ENCODE assay signal across 9 cellular contexts in the genomic region with DNA sequence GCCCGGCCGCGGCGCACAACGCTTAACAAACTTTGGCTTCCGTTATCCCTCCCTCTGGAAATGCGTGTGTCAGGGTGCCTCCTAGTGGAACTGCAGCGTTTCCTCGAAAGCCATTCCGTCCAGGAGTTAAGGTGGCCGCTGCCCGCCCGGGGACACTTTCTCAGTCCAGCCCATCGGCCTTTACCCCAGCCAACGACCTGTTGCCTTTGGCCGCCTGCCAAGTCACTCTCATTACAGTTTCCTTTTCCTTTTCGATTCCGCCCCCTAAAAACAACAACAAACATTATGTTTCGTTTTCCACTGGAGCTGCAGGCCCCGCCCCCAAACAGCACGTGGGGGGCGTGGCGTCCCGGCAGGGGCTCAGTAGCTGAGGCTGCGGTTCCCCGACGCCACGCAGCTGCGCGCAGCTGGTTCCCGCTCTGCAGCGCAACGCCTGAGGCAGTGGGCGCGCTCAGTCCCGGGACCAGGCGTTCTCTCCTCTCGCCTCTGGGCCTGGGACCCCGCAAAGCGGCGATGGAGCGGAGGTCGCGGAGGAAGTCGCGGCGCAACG. TPM values are rescaled to one million over a fixed set of nuclear protein-coding genes. Genes with fewer than 3 reads are reported as not detected.
A peak's percentile ranks its signal among the peaks of the same experiment; 100 is the strongest.
DNase-seq lines count a peak whose midpoint lies in the region; ATAC-seq, FAIRE-seq and TF ChIP-seq lines count a peak whose summit lies in the region.
"Had no signal": no experiment of that assay in that cellular context is flagged by ENCODE, and none has a peak within 500 bp of the region (broad histone marks: within the 10 kb centered on the region; RNA-seq: fewer than 3 reads in every experiment).

A gene (plus strand): TSS at position 363 of the 550 bp plus-strand sequence. CDS start 151 bp downstream, at position 514.

- no peaks in the 10 kb centered on the region for H3K79me2 ChIP-seq in HepG2 (ENCODE audit: insufficient read depth, low read length)

- BruUV-seq in HepG2 (replicated peaks; lab: Mats Ljungman, UMichigan): no TSS peak

- WGBS in HepG2 (ENCODE audit: low lambda C conversion rate): 15% methylated on average over 28 of the region's 48 CpGs

- H3K4me1 Mint-ChIP-seq in activated CD4-positive, alpha-beta T cell treated with anti-CD3 and anti-CD28 coated beads, Interleukin-2, amount 10 ng/mL, durations not matched to agents 7 days and 5 days: peaks cover 51% of the 10 kb centered on the region

- peak within 1 kb of the TSS; percentile 99 for H3K4me3 Mint-ChIP-seq in activated CD4-positive, alpha-beta T cell treated with anti-CD3 and anti-CD28 coated beads, Interleukin-2, amount 10 ng/mL, durations not matched to agents 7 days and 5 days

- peaks cover 6% of the 10 kb centered on the region for H3K9me3 Mint-ChIP-seq in activated CD4-positive, alpha-beta T cell treated with anti-CD3 and anti-CD28 coated beads, Interleukin-2, amount 10 ng/mL, durations not matched to agents 7 days and 5 days

- H3K4me2 ChIP-seq in HepG2 (ENCODE audit: low read depth, low read length): peak within 1 kb of the TSS; percentile 66

- H3K9ac ChIP-seq in HepG2 (ENCODE audit: insufficient read depth, low read depth, low read length): no peak within 1 kb of the TSS

- intact Hi-C loops in HepG2 (cut with micrococcal nuclease; ENCODE audit: unreplicated experiment): loop anchor here (1.0 to 5.0 kb wide), 3 partner anchors 58 to 240 kb away; a partner anchor contains a TSS

- H3K36me3 ChIP-seq in HepG2 (replicated peaks in 1 of 2; ENCODE audit: control insufficient read depth in 1 of 2, insufficient read depth in 2 of 2, low read length in 2 of 2): no peaks in the 10 kb centered on the region

- DNase-seq in AG08396 (ENCODE audit: low spot score): peak; percentile 90
- peak; percentile 88 for DNase-seq in NCI-H510A (lab: John Stamatoyannopoulos, UW)
- peak; percentile 95 for DNase-seq in activated CD4-positive, alpha-beta T cell treated with anti-CD3 and anti-CD28 coated beads, Interleukin-2, amount 10 ng/mL, durations not matched to agents 7 days and 5 days
- peak; percentile 95 to 97 for DNase-seq in dermis microvascular lymphatic vessel endothelial cell (ENCODE audit: low read depth in 2 of 2)
- peak; percentile 74 for DNase-seq in HepG2 (ENCODE audit: low spot score)
- DNase-seq in stimulated activated CD4-positive, alpha-beta T cell treated with anti-CD3 and anti-CD28 coated beads, Interleukin-2, amount 100 ng/mL, for 48 hours: peak; percentile 79 to 80

- no peak within 1 kb of the TSS for H2AFZ ChIP-seq in HepG2 (ENCODE audit: low read length)

- H4K20me1 ChIP-seq in HepG2 (ENCODE audit: insufficient read depth, low read length): no peaks in the 10 kb centered on the region

- peak; percentile 76 for FAIRE-seq in HepG2 (lab: Jason Lieb, UNC)
- FAIRE-seq: TTC549 had no signal

- H3K4me1 ChIP-seq in HepG2 (ENCODE audit: insufficient read depth, low read length): peaks cover 7% of the 10 kb centered on the region; the same call in 1 of the 2 replicates

- H3K9me3 ChIP-seq in HepG2 (ENCODE audit: low read length): no peaks in the 10 kb centered on the region

- H3K4me3 ChIP-seq in HepG2 (replicated peaks in 1 of 3; ENCODE audit: insufficient read depth in 1 of 3, low read depth in 2 of 3, low read length in 3 of 3): peak within 1 kb of the TSS in 2 of 3 experiments; percentile 33 to 52; a peak in 3 of 6 replicates

- peak; percentile 64; the same call in 1 of the 2 replicates for TF ChIP-seq RAD21 in HepG2 (CRISPR knock-in tag; IDR thresholded peaks at IDR 0.05)

- in situ Hi-C loops in HepG2 (cut with HindIII; ENCODE audit: extremely low pct_ligation_motif_present, low pct_unique_long_range_greater_than_20kb): no loop called here

- H3K27me3 Mint-ChIP-seq in activated CD4-positive, alpha-beta T cell treated with anti-CD3 and anti-CD28 coated beads, Interleukin-2, amount 10 ng/mL, durations not matched to agents 7 days and 5 days: no peaks in the 10 kb centered on the region

- peaks cover 0 to 24% of the 10 kb centered on the region in 2 experiments; a peak in 3 of 5 replicates for H3K27me3 ChIP-seq in HepG2 (ENCODE audit: control insufficient read depth in 1 of 2, insufficient read depth in 2 of 2, low read length in 2 of 2)

- TF ChIP-seq EP300 in HepG2 (IDR thresholded peaks at IDR 0.05; ENCODE audit: low read depth in 2 of 2, low read length in 2 of 2): no peak
- no peak for TF ChIP-seq EP300 in HepG2 (CRISPR knock-in tag; IDR thresholded peaks at IDR 0.05; ENCODE audit: borderline replicate concordance)

- CTCF ChIA-PET in activated CD4-positive, alpha-beta T cell treated with anti-CD3 and anti-CD28 coated beads, Interleukin-2, amount 10 ng/mL, durations not matched to agents 7 days and 5 days (lab: Charles Lee): interaction anchor here (0.9 to 1.8 kb wide), 9 partner anchors 9 to 172 kb away, joined by 3 to 7 read pairs (median 4); a partner anchor contains a TSS
- CTCF ChIA-PET in HepG2 (lab: Yijun Ruan, JAX; ENCODE audit: low intra/inter-chr PET ratio, low total read pairs): no interaction called here

- TF ChIP-seq CTCF in HepG2 (CRISPR knock-in tag; IDR thresholded peaks at IDR 0.05): peak; percentile 88

- H3K27ac ChIP-seq in HepG2 (ENCODE audit: extremely low read length, insufficient read depth, low read length): no peak within 1 kb of the TSS

- ATAC-seq in GM18867 (IDR thresholded peaks at IDR 0.05; ENCODE audit: unreplicated experiment) (peak; percentile 93), HG03097 (IDR thresholded peaks at IDR 0.05; ENCODE audit: low FRiP score, unreplicated experiment) (peak; percentile 87), HepG2 (peak; percentile 96)

- no peak for TF ChIP-seq POLR2A in HepG2 (IDR thresholded peaks at IDR 0.05; ENCODE audit: insufficient read depth in 1 of 2, low read depth in 2 of 2, low read length in 2 of 2)

- H3K27ac Mint-ChIP-seq in activated CD4-positive, alpha-beta T cell treated with anti-CD3 and anti-CD28 coated beads, Interleukin-2, amount 10 ng/mL, durations not matched to agents 7 days and 5 days: peak within 1 kb of the TSS; percentile 100

- H3K36me3 Mint-ChIP-seq in activated CD4-positive, alpha-beta T cell treated with anti-CD3 and anti-CD28 coated beads, Interleukin-2, amount 10 ng/mL, durations not matched to agents 7 days and 5 days (ENCODE audit: low read depth): peaks cover 28% of the 10 kb centered on the region

- POLR2A ChIA-PET in activated CD4-positive, alpha-beta T cell treated with anti-CD3 and anti-CD28 coated beads, Interleukin-2, amount 10 ng/mL, durations not matched to agents 7 days and 5 days (lab: Charles Lee): interaction anchor here (0.6 to 1.3 kb wide), 4 partner anchors 14 to 173 kb away, joined by 5 to 10 read pairs (median 6); a partner anchor contains a TSS
- POLR2A ChIA-PET in HepG2 (lab: Yijun Ruan, JAX): no interaction called here

TF ChIP-seq in HepG2, 621 proteins besides CTCF, POLR2A, EP300 and RAD21 (continues in another document):
- TF ChIP-seq, protein P1, sequence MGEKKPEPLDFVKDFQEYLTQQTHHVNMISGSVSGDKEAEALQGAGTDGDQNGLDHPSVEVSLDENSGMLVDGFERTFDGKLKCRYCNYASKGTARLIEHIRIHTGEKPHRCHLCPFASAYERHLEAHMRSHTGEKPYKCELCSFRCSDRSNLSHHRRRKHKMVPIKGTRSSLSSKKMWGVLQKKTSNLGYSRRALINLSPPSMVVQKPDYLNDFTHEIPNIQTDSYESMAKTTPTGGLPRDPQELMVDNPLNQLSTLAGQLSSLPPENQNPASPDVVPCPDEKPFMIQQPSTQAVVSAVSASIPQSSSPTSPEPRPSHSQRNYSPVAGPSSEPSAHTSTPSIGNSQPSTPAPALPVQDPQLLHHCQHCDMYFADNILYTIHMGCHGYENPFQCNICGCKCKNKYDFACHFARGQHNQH (CRISPR knock-in tag; IDR thresholded peaks at IDR 0.05): peak; percentile 85
- TF ChIP-seq ZNF652 (CRISPR knock-in tag; IDR thresholded peaks at IDR 0.05; ENCODE audit: borderline replicate concordance, low read depth) (peak; percentile 40; the same call in 1 of the 2 replicates), ZNF703 (CRISPR knock-in tag; IDR thresholded peaks at IDR 0.05; ENCODE audit: borderline replicate concordance) (peak; percentile 34; the same call in 1 of the 2 replicates), HDAC2 (CRISPR knock-in tag; IDR thresholded peaks at IDR 0.05) (peak; percentile 72), ZNF75D (CRISPR knock-in tag; IDR thresholded peaks at IDR 0.05; ENCODE audit: borderline replicate concordance) (no peak), ZNF530 (CRISPR knock-in tag; IDR thresholded peaks at IDR 0.05; ENCODE audit: low read depth) (no peak), SP1 (IDR thresholded peaks at IDR 0.05) (no peak), SP1 (CRISPR knock-in tag; IDR thresholded peaks at IDR 0.05) (peak; percentile 85), CREB1 (IDR thresholded peaks at IDR 0.05) (no peak), CREB1 (CRISPR knock-in tag; IDR thresholded peaks at IDR 0.05) (0 out of 2 replicates have a peak, but pooled peaks have one; percentile 20)

RNA-seq across cellular contexts. Expression of the gene that starts here (rescaled TPM):
- 10 to 100 TPM; 47.8 to 49.2 TPM for total RNA-seq in activated CD4-positive, alpha-beta T cell treated with anti-CD3 and anti-CD28 coated beads, Interleukin-2, amount 10 ng/mL, durations not matched to agents 7 days and 5 days
- total RNA-seq in dermis microvascular lymphatic vessel endothelial cell (1.4 and 3.4 TPM in 2 replicates), HepG2 (2016; rRNA removed; fragmentation: Illumina TruSeq; extraction: Trizol) (0.29 and 0.33 TPM in 2 replicates)
- not detected in 2 replicates for total RNA-seq in HepG2 (2016; cell fraction: cytosol; rRNA removed; fragmentation: Illumina TruSeq; extraction: Trizol; ENCODE audit: low read depth)
- total RNA-seq in HepG2 (2016; cell fraction: insoluble cytoplasmic fraction; rRNA removed; fragmentation: Illumina TruSeq; extraction: Trizol): 0.35 and 0.39 TPM in 2 replicates
- 0.10 and 0.12 TPM in 2 replicates for total RNA-seq in HepG2 (2016; cell fraction: membrane; rRNA removed; fragmentation: Illumina TruSeq; extraction: Trizol)
- total RNA-seq in HepG2 (2016; cell fraction: nucleus; rRNA removed; fragmentation: Illumina TruSeq; extraction: Trizol): 0.16 and 0.19 TPM in 2 replicates
- 0.08 and 0.13 TPM in 2 replicates for polyA plus RNA-seq in HepG2 (2011; rRNA removed)
- polyA plus RNA-seq in HepG2 (2011; cell fraction: cytosol; rRNA removed): 0.04 and 0.09 TPM in 2 replicates
- polyA plus RNA-seq in HepG2 (2011; cell fraction: nucleus; rRNA removed): 0.14 and 0.16 TPM in 2 replicates
- 0.08 and 0.11 TPM in 2 replicates for polyA plus RNA-seq in HepG2 (2012)
- polyA plus RNA-seq in HepG2 (2016; cell fraction: cytosol; fragmentation: Illumina TruSeq; extraction: Trizol; ENCODE audit: low read depth): 0.05 TPM in 1 of 2 replicates, not detected in the other
- 0.15 and 0.28 TPM in 2 replicates for polyA plus RNA-seq in HepG2 (2016; cell fraction: insoluble cytoplasmic fraction; fragmentation: Illumina TruSeq; extraction: Trizol; ENCODE audit: low read depth)
- 0.09 TPM in 1 of 2 replicates, not detected in the other for polyA plus RNA-seq in HepG2 (2016; cell fraction: membrane; fragmentation: Illumina TruSeq; extraction: Trizol; ENCODE audit: low read depth)
- 0.26 and 0.52 TPM in 2 replicates for polyA plus RNA-seq in HepG2 (2016; cell fraction: nucleus; fragmentation: Illumina TruSeq; extraction: Trizol; ENCODE audit: insufficient read depth, low read depth)
- 0.10 and 4.5 TPM in 2 replicates for polyA minus RNA-seq in HepG2 (2011; rRNA and poly(A)+ RNA removed; ENCODE audit: low replicate concordance)
- polyA minus RNA-seq in HepG2 (2011; cell fraction: cytosol; rRNA and poly(A)+ RNA removed): 0.18 and 0.49 TPM in 2 replicates
- polyA minus RNA-seq in HepG2 (2011; cell fraction: nucleus; rRNA and poly(A)+ RNA removed): 0.25 and 0.39 TPM in 2 replicates

Comparison
In these comparisons a context has a peak if more than half of its experiments do, and no peak if none do; other contexts are left out.
1. RNA of the gene that starts here (total RNA-seq): 47.8 to 49.2 TPM in activated CD4-positive, alpha-beta T cell treated with anti-CD3 and anti-CD28 coated beads, Interleukin-2, amount 10 ng/mL, durations not matched to agents 7 days and 5 days; 1.4 to 3.4 TPM in dermis microvascular lymphatic vessel endothelial cell and 0.10 to 0.39 TPM in HepG2; every median in the first group is over 10 times any median in the second.
2. Peak in every context shown above with its lines, with median percentiles within 50 percentile points of each other: DNase-seq and ATAC-seq.